In the genomic region with DNA sequence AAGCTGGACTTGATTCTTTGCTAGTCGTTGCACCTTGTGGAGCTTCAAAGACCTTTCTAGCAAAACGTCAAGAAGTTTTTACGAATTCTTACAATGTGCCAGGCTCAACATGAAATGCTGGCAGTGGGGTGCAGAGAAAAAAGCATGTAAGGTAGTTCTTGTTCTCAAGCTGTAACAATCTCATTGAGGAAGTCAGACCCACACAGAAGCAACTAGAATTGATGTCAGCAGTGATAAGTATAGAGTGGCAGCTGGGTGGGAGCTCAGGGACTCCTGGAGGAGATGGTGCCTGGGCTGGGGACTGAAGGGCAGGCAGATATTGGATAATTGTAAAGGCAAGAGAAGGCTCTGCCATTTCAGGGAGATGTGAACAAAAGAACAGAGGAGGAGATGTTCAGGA, we compare ENCODE assay signal across 10 cellular contexts.
"Had no signal": no experiment of that assay in that cellular context is flagged by ENCODE, and none has a peak within 500 bp of the region (broad histone marks: within the 10 kb centered on the region; RNA-seq: fewer than 3 reads in every experiment).

No MANE protein-coding gene starts in this region.

- H3K4me2 ChIP-seq: GM23338 had no signal

- FAIRE-seq: H1, H54 had no signal

- ATAC-seq: GM23338, HCT116 had no signal

- H2AFZ ChIP-seq: GM23248, GM23338 had no signal

- H3K4me3 Mint-ChIP-seq: GM23338, H9, HFFc6 had no signal

- H3K27ac Mint-ChIP-seq: GM23338, H9, HFFc6 had no signal

- H3K27ac ChIP-seq: GM23248 had no signal

- H3K4me3 ChIP-seq: GM23248, GM23338, HAP-1 had no signal

- H3K9ac ChIP-seq: GM23248 had no signal

- DNase-seq: GOT3, H7, H9, HFFc6 had no signal

- H3K9me3 Mint-ChIP-seq: GM23338, H9, HFFc6 had no signal

- H3K9me3 ChIP-seq: HAP-1 had no signal
